Comparison of ENCODE assay signal across 24 cellular contexts in genomic region chrX:68897118-68897517, GRCh38.
"Had no signal": no experiment of that assay in that cellular context is flagged by ENCODE, and none has a peak within 500 bp of the region (broad histone marks: within the 10 kb centered on the region; RNA-seq: fewer than 3 reads in every experiment).

No MANE protein-coding gene starts in this region.

- H3K27ac ChIP-seq: body of pancreas, SK-N-MC had no signal

- ATAC-seq: activated CD8-positive, alpha-beta memory T cell treated with anti-CD3 and anti-CD28 coated beads, Interleukin-2, amount 10 ng/mL, durations not matched to agents 7 days and 5 days; body of pancreas; Panc1; Right ventricle myocardium inferior had no signal

- DNase-seq: activated B cell treated with CpG ODN at 0.5 μM for 24 hours; activated CD4-positive, alpha-beta T cell treated with anti-CD3 and anti-CD28 coated beads for 1 hour; activated CD4-positive, alpha-beta T cell treated with anti-CD3 and anti-CD28 coated beads, Interleukin-2, amount 10 ng/mL, durations not matched to agents 24 days and 14 days; activated CD4-positive, alpha-beta T cell treated with anti-CD3 and anti-CD28 coated beads, Interleukin-2, amount 50 U/mL, for 48 hours; activated CD8-positive, alpha-beta memory T cell treated with anti-CD3 and anti-CD28 coated beads, Interleukin-2, amount 10 ng/mL, durations not matched to agents 7 days and 5 days; activated effector memory CD4-positive, alpha-beta T cell treated with Interleukin-2 at 50 U/mL for 16 hours; activated naive CD4-positive, alpha-beta T cell; activated T-cell treated with anti-CD3 and anti-CD28 coated beads, Interleukin-2, amount 50 U/mL, for 24 hours; aorta; body of pancreas; Kasumi-1; KBM-7; NCI-H1105 treated with DMSO at 0.1 percent for 48 hours; NCI-H1436 treated with DMSO at 0.1 percent for 48 hours; NCI-H187; NCI-H2081; NCI-H345; NCI-H510A; NCI-H526 treated with DMSO at 0.1 percent for 48 hours; RPMI8226; T-helper 1 cell had no signal

- H3K27me3 ChIP-seq: body of pancreas had no signal

- H3K4me1 ChIP-seq: body of pancreas had no signal

- H3K4me3 ChIP-seq: body of pancreas, SK-N-MC had no signal

- H3K9me3 ChIP-seq: body of pancreas had no signal
